ENCODE assay signal across 28 cellular contexts in the genomic region with DNA sequence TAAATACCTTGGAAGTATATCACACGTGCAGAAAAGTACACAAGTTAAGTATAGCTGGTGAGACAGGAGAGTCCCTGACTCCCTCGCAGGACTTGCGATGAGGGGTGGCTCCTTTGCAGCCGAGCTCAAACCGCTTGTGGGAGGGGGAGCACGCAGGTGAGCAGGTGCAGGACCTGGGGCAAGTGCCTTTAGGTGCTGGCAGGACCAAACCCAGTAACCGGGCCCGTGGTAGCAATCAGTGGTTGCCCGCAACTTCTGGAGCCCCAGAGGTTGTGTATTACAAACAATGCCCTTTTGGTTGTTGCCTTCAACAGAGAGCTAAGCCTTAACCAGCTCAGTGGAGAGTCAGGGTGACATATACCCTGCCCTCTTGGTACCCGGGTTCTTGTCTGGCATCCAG.
"Had no signal": no experiment of that assay in that cellular context is flagged by ENCODE, and none has a peak within 500 bp of the region (broad histone marks: within the 10 kb centered on the region; RNA-seq: fewer than 3 reads in every experiment).

No MANE protein-coding gene starts in this region.

- ATAC-seq: heart right ventricle; left colon; left lung; lower lobe of right lung; mucosa of descending colon; naive thymus-derived CD4-positive, alpha-beta T cell; natural killer cell treated with Interleukin-12 subunit alpha and Interleukin-12 subunit beta and Interleukin-15 and Interleukin-18, amount 100 ng/mL, for 72 hours; sciatic nerve; stimulated activated effector memory CD8-positive, alpha-beta T cell treated with anti-CD3 and anti-CD28 coated beads, Interleukin-12 subunit alpha, Interleukin-12 subunit beta, amount 100 ng/mL, for 72 hours; upper lobe of right lung had no signal

- H3K27ac ChIP-seq: heart right ventricle, hepatocyte, left lung, lower lobe of right lung, ovary, right atrium auricular region, skin epidermis, suprapubic skin, thoracic aorta, tibial artery, upper lobe of right lung had no signal

- H3K4me3 Mint-ChIP-seq: naive thymus-derived CD4-positive, alpha-beta T cell; natural killer cell treated with Interleukin-12 subunit alpha and Interleukin-12 subunit beta and Interleukin-15 and Interleukin-18, amount 100 ng/mL, for 72 hours; stimulated activated effector memory CD8-positive, alpha-beta T cell treated with anti-CD3 and anti-CD28 coated beads, Interleukin-12 subunit alpha, Interleukin-12 subunit beta, amount 100 ng/mL, for 72 hours; stimulated activated naive CD8-positive, alpha-beta T cell treated with anti-CD3 and anti-CD28 coated beads, Interleukin-15, Interleukin-2, amounts not matched to agents 100 ng/mL and 50 ng/mL, for 24 hours had no signal

- H3K27me3 Mint-ChIP-seq: natural killer cell treated with Interleukin-12 subunit alpha and Interleukin-12 subunit beta and Interleukin-15 and Interleukin-18, amount 100 ng/mL, for 72 hours; progenitor cell of endocrine pancreas; stimulated activated naive CD8-positive, alpha-beta T cell treated with anti-CD3 and anti-CD28 coated beads, Interleukin-15, Interleukin-2, amounts not matched to agents 100 ng/mL and 50 ng/mL, for 24 hours had no signal

- H3K4me1 Mint-ChIP-seq: naive thymus-derived CD4-positive, alpha-beta T cell; stimulated activated effector memory CD8-positive, alpha-beta T cell treated with anti-CD3 and anti-CD28 coated beads, Interleukin-12 subunit alpha, Interleukin-12 subunit beta, amount 100 ng/mL, for 72 hours had no signal

- H3K36me3 Mint-ChIP-seq: naive thymus-derived CD4-positive, alpha-beta T cell; natural killer cell treated with Interleukin-12 subunit alpha and Interleukin-12 subunit beta and Interleukin-15 and Interleukin-18, amount 100 ng/mL, for 72 hours; stimulated activated effector memory CD8-positive, alpha-beta T cell treated with anti-CD3 and anti-CD28 coated beads, Interleukin-12 subunit alpha, Interleukin-12 subunit beta, amount 100 ng/mL, for 72 hours had no signal

- H3K36me3 ChIP-seq: heart right ventricle, left lung, lower lobe of right lung, ovary, right atrium auricular region, suprapubic skin, thoracic aorta, tibial artery, upper lobe of right lung had no signal

- H3K9me3 Mint-ChIP-seq: natural killer cell treated with Interleukin-12 subunit alpha and Interleukin-12 subunit beta and Interleukin-15 and Interleukin-18, amount 100 ng/mL, for 72 hours; stimulated activated effector memory CD8-positive, alpha-beta T cell treated with anti-CD3 and anti-CD28 coated beads, Interleukin-12 subunit alpha, Interleukin-12 subunit beta, amount 100 ng/mL, for 72 hours; stimulated activated naive CD8-positive, alpha-beta T cell treated with anti-CD3 and anti-CD28 coated beads, Interleukin-15, Interleukin-2, amounts not matched to agents 100 ng/mL and 50 ng/mL, for 24 hours had no signal

- FAIRE-seq: urothelium cell line had no signal

- H3K4me1 ChIP-seq: left lung had no signal

- H3K27me3 ChIP-seq: heart right ventricle, hepatocyte, left lung, ovary, right atrium auricular region, suprapubic skin, tibial artery, upper lobe of right lung had no signal

- H3K4me3 ChIP-seq: heart right ventricle, hepatocyte, left lung, lower lobe of right lung, mucosa of descending colon, ovary, right atrium auricular region, skin epidermis, suprapubic skin, thoracic aorta, tibial artery, upper lobe of right lung had no signal

- H3K27ac Mint-ChIP-seq: naive thymus-derived CD4-positive, alpha-beta T cell; natural killer cell treated with Interleukin-12 subunit alpha and Interleukin-12 subunit beta and Interleukin-15 and Interleukin-18, amount 100 ng/mL, for 72 hours; progenitor cell of endocrine pancreas; stimulated activated effector memory CD8-positive, alpha-beta T cell treated with anti-CD3 and anti-CD28 coated beads, Interleukin-12 subunit alpha, Interleukin-12 subunit beta, amount 100 ng/mL, for 72 hours; stimulated activated naive CD8-positive, alpha-beta T cell treated with anti-CD3 and anti-CD28 coated beads, Interleukin-15, Interleukin-2, amounts not matched to agents 100 ng/mL and 50 ng/mL, for 24 hours had no signal

- H3K9me3 ChIP-seq: lower lobe of right lung, mucosa of descending colon, ovary, right atrium auricular region, suprapubic skin, thoracic aorta, tibial artery, upper lobe of right lung had no signal

- DNase-seq: islet precursor cell; kidney glomerular epithelial cell; left colon; lower lobe of right lung; mammary epithelial cell; mesendoderm; midbrain; naive thymus-derived CD4-positive, alpha-beta T cell; ovary; stimulated activated CD4-positive, alpha-beta T cell treated with anti-CD3 and anti-CD28 coated beads, Interleukin-4, amount 100 ng/mL, for 24 hours; stimulated activated naive CD4-positive, alpha-beta T cell; tibial artery; trophoblast cell; upper lobe of right lung had no signal
